In genomic region chr2:149039213-149039724, GRCh38 we compare ENCODE assay signal across 1 cellular context.
TF ChIP-seq lines count a peak whose summit lies in the region.

No MANE protein-coding gene starts in this region.

TF ChIP-seq in GM23338, 12 proteins besides CTCF, POLR2A, EP300 and RAD21:
- no peak for TF ChIP-seq ZNF462 (CRISPR knock-in tag; IDR thresholded peaks at IDR 0.05)
- TF ChIP-seq, protein P1, sequence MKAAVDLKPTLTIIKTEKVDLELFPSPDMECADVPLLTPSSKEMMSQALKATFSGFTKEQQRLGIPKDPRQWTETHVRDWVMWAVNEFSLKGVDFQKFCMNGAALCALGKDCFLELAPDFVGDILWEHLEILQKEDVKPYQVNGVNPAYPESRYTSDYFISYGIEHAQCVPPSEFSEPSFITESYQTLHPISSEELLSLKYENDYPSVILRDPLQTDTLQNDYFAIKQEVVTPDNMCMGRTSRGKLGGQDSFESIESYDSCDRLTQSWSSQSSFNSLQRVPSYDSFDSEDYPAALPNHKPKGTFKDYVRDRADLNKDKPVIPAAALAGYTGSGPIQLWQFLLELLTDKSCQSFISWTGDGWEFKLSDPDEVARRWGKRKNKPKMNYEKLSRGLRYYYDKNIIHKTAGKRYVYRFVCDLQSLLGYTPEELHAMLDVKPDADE (IDR thresholded peaks at IDR 0.05), result no peak
- TF ChIP-seq EZH2 (IDR thresholded peaks at IDR 0.05; ENCODE audit: low read depth, unreplicated experiment), result no peak
- no peak for TF ChIP-seq POLR2AphosphoS5 (IDR thresholded peaks at IDR 0.05; ENCODE audit: low read depth)
- TF ChIP-seq REST (IDR thresholded peaks at IDR 0.05; ENCODE audit: unreplicated experiment), result no peak
- TF ChIP-seq NANOG (IDR thresholded peaks at IDR 0.05; ENCODE audit: borderline replicate concordance), result no peak
- no peak for TF ChIP-seq CREB1 (CRISPR knock-in tag; IDR thresholded peaks at IDR 0.05; ENCODE audit: low read depth)
- no peak for TF ChIP-seq ZNF114 (CRISPR knock-in tag; IDR thresholded peaks at IDR 0.05)
- TF ChIP-seq EZH2phosphoT487 (IDR thresholded peaks at IDR 0.05; ENCODE audit: unreplicated experiment), result no peak
- TF ChIP-seq STAT1 (IDR thresholded peaks at IDR 0.05; ENCODE audit: unreplicated experiment), result no peak
- no peak for TF ChIP-seq JUNB (IDR thresholded peaks at IDR 0.05; ENCODE audit: unreplicated experiment)
- no peak for TF ChIP-seq ZNF331 (CRISPR knock-in tag; IDR thresholded peaks at IDR 0.05; ENCODE audit: low read depth)
